Comparison of ENCODE assay signal across 8 cellular contexts in the genomic region with DNA sequence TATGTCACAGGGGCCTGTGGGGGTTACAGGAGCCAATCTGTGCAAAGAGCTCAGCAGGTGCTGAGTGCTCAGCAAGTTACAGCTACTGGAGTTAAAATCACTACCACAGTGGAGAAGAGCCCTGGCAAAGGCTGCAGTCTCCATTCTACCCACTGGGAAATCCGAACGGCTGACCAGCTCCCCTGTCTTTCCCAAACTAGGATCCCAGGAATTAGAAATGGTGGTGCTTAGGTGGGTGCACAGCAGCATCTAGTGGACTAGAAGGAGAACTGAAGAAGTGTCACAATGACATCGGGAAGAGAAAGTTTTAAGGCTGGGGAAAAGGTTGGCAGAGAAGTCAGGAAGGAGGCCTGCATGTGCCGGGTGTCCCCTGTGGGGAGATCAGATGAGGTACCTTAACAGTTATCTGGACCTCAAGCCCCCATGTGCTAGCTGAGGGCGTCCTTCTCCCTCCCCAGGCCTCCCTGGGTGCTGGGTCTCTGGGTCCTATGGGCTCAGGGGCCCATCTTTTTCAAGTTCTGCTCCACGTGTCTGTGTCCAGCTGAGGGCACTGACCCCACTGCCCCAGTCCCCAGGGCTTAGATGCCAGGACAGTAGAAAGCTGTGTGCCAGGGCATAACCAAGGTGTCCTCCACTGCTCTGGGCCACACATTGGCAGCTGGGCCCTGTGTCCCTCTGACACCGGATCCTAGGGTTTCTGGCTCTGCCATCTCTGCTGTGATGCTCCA. TPM values are rescaled to one million over a fixed set of nuclear protein-coding genes. Genes with fewer than 3 reads are reported as not detected.
DNase-seq lines count a peak whose midpoint lies in the region; ATAC-seq and TF ChIP-seq lines count a peak whose summit lies in the region.

No MANE protein-coding gene starts in this region.

- in situ Hi-C loops in KBM-7 (cut with MboI; ENCODE audit: low pct_unique_long_range_greater_than_20kb, low sequenced_read_pairs), result no loop called here

- H3K4me1 Mint-ChIP-seq in neural crest cell, result no peaks in the 10 kb centered on the region

- H3K4me3 Mint-ChIP-seq in neural crest cell, result no peak overlapping the region

- H3K27me3 Mint-ChIP-seq in neural crest cell (ENCODE audit: low read depth), result peaks cover 2% of the 10 kb centered on the region

- H3K27ac Mint-ChIP-seq in neural crest cell (ENCODE audit: unreplicated experiment), result no peak overlapping the region

- DNase-seq in Daoy (ENCODE audit: low read depth), result peak; percentile 41
- peak; percentile 2 for DNase-seq in NCI-H1105 treated with DMSO at 0.1 percent for 48 hours (lab: John Stamatoyannopoulos, UW)
- DNase-seq in dermis blood vessel endothelial cell, result peak; percentile 74
- no peak for DNase-seq in neural crest cell (ENCODE audit: low read depth, low spot score)
- DNase-seq in KBM-7, result no peak

- no peak for ATAC-seq in HG03378 (IDR thresholded peaks at IDR 0.05; ENCODE audit: unreplicated experiment)
- no peak for ATAC-seq in GM21737 (IDR thresholded peaks at IDR 0.05; ENCODE audit: unreplicated experiment)
- no peak for ATAC-seq in HG03196 (IDR thresholded peaks at IDR 0.05; ENCODE audit: unreplicated experiment)

- H3K36me3 Mint-ChIP-seq in neural crest cell (ENCODE audit: low read depth), result no peaks in the 10 kb centered on the region

- TF ChIP-seq CTCF in neural crest cell (conservative IDR thresholded peaks at IDR 0.05), result peak; percentile 63

- H3K9me3 Mint-ChIP-seq in neural crest cell, result no peaks in the 10 kb centered on the region

RNA-seq across cellular contexts. Expression of gene PIWIL3, which starts 1.9 kb away (rescaled TPM):
- total RNA-seq in Daoy (2014; rRNA removed; shearing (Covaris generic)), result not detected in 2 replicates
- total RNA-seq in dermis blood vessel endothelial cell, result 0.17 TPM in 1 of 2 replicates, not detected in the other
- total RNA-seq in neural crest cell, result not detected in 2 replicates

RNA-seq across cellular contexts. Expression of gene SGSM1, which starts 33.4 kb away (rescaled TPM):
- 0.12 TPM in 1 of 2 replicates, not detected in the other for total RNA-seq in Daoy (2014; rRNA removed; shearing (Covaris generic))
- total RNA-seq in dermis blood vessel endothelial cell (4.1 and 7.2 TPM in 2 replicates), neural crest cell (0.50 and 0.75 TPM in 2 replicates)

Comparison
In these comparisons a context has a peak if more than half of its experiments do, and no peak if none do; other contexts are left out.
1. DNase-seq: peak in Daoy (single experiment), NCI-H1105 treated with DMSO at 0.1 percent for 48 hours (single experiment) and dermis blood vessel endothelial cell (single experiment); none in neural crest cell (single experiment) and KBM-7 (single experiment).